ENCODE assay signal across 13 cellular contexts in the genomic region with DNA sequence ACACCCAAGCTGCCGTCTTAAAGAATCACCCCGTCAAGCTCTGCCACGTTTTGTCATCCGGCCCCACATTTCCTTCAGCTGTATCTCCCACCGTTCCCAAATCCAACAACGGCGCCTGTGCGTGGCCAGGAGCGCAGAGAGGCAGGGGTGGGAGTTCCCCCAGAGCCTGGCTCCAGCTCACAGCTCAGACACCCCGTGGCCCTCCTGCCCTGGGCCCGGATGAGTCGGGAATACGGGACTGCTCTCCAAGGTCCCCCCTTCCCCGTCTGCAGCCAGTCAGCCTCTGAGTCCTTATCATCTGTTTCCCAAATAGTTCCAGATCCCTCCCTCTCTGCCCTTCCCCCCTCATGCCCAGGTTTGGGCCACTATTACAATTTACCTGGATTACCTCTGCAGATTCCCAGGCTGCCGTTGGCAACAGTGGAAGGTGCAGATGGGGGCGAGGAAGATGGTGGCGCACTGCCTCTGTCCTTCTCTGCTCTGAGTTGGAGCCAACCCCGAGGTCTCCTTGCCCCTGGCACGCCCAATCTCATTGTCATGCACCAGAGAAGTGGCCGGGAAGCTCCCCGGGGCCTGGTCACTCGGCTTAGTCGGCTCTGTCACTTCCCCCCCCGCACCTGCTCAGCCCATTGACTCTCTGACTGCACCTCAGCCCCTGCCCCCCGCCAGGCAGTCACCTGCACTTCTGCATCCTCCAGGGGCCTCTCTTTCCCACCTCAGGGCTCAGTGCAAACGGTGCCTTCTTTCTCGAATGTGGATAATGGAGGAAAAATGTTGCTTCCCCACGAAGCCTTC.
"Had no signal": no experiment of that assay in that cellular context is flagged by ENCODE, and none has a peak within 500 bp of the region (broad histone marks: within the 10 kb centered on the region; RNA-seq: fewer than 3 reads in every experiment).

No MANE protein-coding gene starts in this region.

- H3K36me3 Mint-ChIP-seq: activated naive CD4-positive, alpha-beta T cell treated with anti-CD3 and anti-CD28 coated beads, Interleukin-2, amount 50 U/mL, for 24 hours had no signal

- H3K27ac Mint-ChIP-seq: activated naive CD4-positive, alpha-beta T cell treated with anti-CD3 and anti-CD28 coated beads, Interleukin-2, amount 50 U/mL, for 24 hours; nephron; stimulated activated naive CD8-positive, alpha-beta T cell treated with anti-CD3 and anti-CD28 coated beads, Interleukin-15, Interleukin-2, amounts not matched to agents 100 ng/mL and 50 ng/mL, for 24 hours had no signal

- H3K9me3 Mint-ChIP-seq: activated naive CD4-positive, alpha-beta T cell treated with anti-CD3 and anti-CD28 coated beads, Interleukin-2, amount 50 U/mL, for 24 hours; nephron; stimulated activated naive CD8-positive, alpha-beta T cell treated with anti-CD3 and anti-CD28 coated beads, Interleukin-15, Interleukin-2, amounts not matched to agents 100 ng/mL and 50 ng/mL, for 24 hours had no signal

- H3K27me3 ChIP-seq: body of pancreas, gastrocnemius medialis, testis had no signal

- H3K4me3 ChIP-seq: body of pancreas, coronary artery, gastrocnemius medialis, testis had no signal

- DNase-seq: activated CD4-positive, alpha-beta T cell treated with anti-CD3 and anti-CD28 coated beads, Interleukin-2, amount 50 U/mL, for 4 hours; activated T-cell treated with anti-CD3 and anti-CD28 coated beads, Interleukin-2, amount 50 U/mL, for 1 hour; body of pancreas; central memory CD4-positive, alpha-beta T cell; effector CD4-positive, alpha-beta T cell; gastrocnemius medialis; stimulated activated CD4-positive, alpha-beta T cell treated with anti-CD3 and anti-CD28 coated beads, Interleukin-2, amount 100 ng/mL, for 48 hours; testis had no signal

- ATAC-seq: activated CD4-positive, CD25-positive, alpha-beta regulatory T cell treated with anti-CD3 and anti-CD28 coated beads, Interleukin-2, amount 50 U/mL, for 24 hours; body of pancreas; gastrocnemius medialis had no signal

- H3K4me1 ChIP-seq: body of pancreas had no signal

- H3K36me3 ChIP-seq: gastrocnemius medialis had no signal

- H3K4me1 Mint-ChIP-seq: activated naive CD4-positive, alpha-beta T cell treated with anti-CD3 and anti-CD28 coated beads, Interleukin-2, amount 50 U/mL, for 24 hours had no signal

- H3K27ac ChIP-seq: body of pancreas, coronary artery, gastrocnemius medialis, testis had no signal

- H3K4me3 Mint-ChIP-seq: activated naive CD4-positive, alpha-beta T cell treated with anti-CD3 and anti-CD28 coated beads, Interleukin-2, amount 50 U/mL, for 24 hours; nephron; stimulated activated naive CD8-positive, alpha-beta T cell treated with anti-CD3 and anti-CD28 coated beads, Interleukin-15, Interleukin-2, amounts not matched to agents 100 ng/mL and 50 ng/mL, for 24 hours had no signal

- H3K9me3 ChIP-seq: body of pancreas, gastrocnemius medialis, testis had no signal
